Comparison of ENCODE assay signal across 7 cellular contexts in genomic region chr2:64766841-64767669, GRCh38.
DNase-seq lines count a peak whose midpoint lies in the region; ATAC-seq and TF ChIP-seq lines count a peak whose summit lies in the region.

No MANE protein-coding gene starts in this region.

- peaks cover 3% of the 10 kb centered on the region for H3K36me3 Mint-ChIP-seq in T-helper 17 cell (ENCODE audit: low read depth)

- no peaks in the 10 kb centered on the region for H3K36me3 ChIP-seq in neuron (ENCODE audit: insufficient read depth, low read length)

- no peak for TF ChIP-seq CTCF in GM12875 (IDR thresholded peaks at IDR 0.05; ENCODE audit: borderline replicate concordance, insufficient read depth, low read depth, low read length)

- no peaks in the 10 kb centered on the region for H3K27me3 ChIP-seq in neuron (ENCODE audit: insufficient read depth, low read length)

- H3K27ac Mint-ChIP-seq in T-helper 17 cell = peak overlapping the region; percentile 94

- peaks cover 18% of the 10 kb centered on the region for H3K4me1 Mint-ChIP-seq in T-helper 17 cell

- H3K4me3 ChIP-seq in GM12875 (ENCODE audit: low read depth, low read length) = peak overlapping the region; percentile 68
- peak overlapping the region; percentile 56 for H3K4me3 ChIP-seq in neuron (ENCODE audit: low read length)

- DNase-seq in T-helper 17 cell (no peak), fibroblast of gingiva (ENCODE audit: low read depth) (peak; percentile 35), UCSD-AML1 (lab: John Stamatoyannopoulos, UW; ENCODE audit: unreplicated experiment) (no peak), NCI-H345 treated with DMSO at 0.1 percent for 48 hours (lab: John Stamatoyannopoulos, UW; ENCODE audit: unreplicated experiment) (no peak)

- peak overlapping the region; percentile 96 for H2AFZ ChIP-seq in neuron (ENCODE audit: low read depth, low read length)

- H3K4me3 Mint-ChIP-seq in T-helper 17 cell = peak overlapping the region; percentile 99

- ATAC-seq in HG02973 (IDR thresholded peaks at IDR 0.05; ENCODE audit: unreplicated experiment) (peak; percentile 40), T-helper 17 cell (peak; percentile 74)

- peaks cover 18% of the 10 kb centered on the region for H3K4me1 ChIP-seq in neuron (ENCODE audit: insufficient read depth, low read length)

- H3K9me3 ChIP-seq in T-helper 17 cell (ENCODE audit: control insufficient read depth, low read length, poor library complexity, severe bottlenecking) = no peaks in the 10 kb centered on the region
- H3K9me3 ChIP-seq in neuron (ENCODE audit: low read length) = no peaks in the 10 kb centered on the region

- H3K27me3 Mint-ChIP-seq in T-helper 17 cell = no peaks in the 10 kb centered on the region
